Comparison of ENCODE assay signal across 9 cellular contexts in the genomic region with DNA sequence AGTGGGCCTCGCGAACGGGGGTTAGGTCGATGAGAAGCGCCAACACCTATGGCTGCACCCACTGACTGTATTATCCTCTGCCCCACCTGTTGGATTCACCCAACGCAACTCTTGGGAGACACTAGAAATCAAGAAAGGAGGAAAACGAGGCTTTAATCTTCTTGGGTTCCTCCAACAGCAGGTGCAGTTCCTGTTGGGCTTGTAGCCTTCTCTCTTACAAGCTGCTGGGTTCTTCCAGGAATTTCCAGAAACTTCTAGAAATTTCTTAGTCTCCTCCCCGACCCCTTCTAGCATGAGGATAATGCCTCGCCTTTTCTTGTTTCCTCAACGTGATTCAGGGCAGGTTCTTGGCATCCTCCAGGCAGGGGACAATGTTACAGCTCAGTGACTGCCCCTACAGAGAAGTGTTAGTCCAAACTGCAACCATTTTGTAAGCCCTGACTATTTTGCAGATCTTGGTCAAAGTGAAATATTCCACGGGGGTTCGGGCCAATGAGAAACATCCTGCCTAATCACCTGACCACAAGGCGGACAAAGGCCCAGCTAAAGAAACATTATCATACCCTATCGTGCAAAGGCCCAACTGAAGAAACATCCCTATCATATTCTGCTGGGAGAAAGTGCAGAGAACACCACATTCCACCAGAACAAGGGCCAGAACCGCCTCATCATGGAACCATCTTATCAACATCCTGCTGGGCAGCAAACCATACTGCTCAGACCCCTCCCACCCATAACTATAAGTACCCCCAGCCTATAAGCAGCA. TPM values are rescaled to one million over a fixed set of nuclear protein-coding genes. Genes with fewer than 3 reads are reported as not detected.
DNase-seq lines count a peak whose midpoint lies in the region; ATAC-seq and TF ChIP-seq lines count a peak whose summit lies in the region.
"Had no signal": no experiment of that assay in that cellular context is flagged by ENCODE, and none has a peak within 500 bp of the region (broad histone marks: within the 10 kb centered on the region; RNA-seq: fewer than 3 reads in every experiment).

No MANE protein-coding gene starts in this region.

- H3K27me3 ChIP-seq in lung (ENCODE audit: control insufficient read depth, insufficient read depth) (no peaks in the 10 kb centered on the region), testis (no peaks in the 10 kb centered on the region)

- peak overlapping the region; percentile 21 to 40 for H3K27ac ChIP-seq in lung (ENCODE audit: low read depth in 1 of 2, low read length in 1 of 2)
- H3K27ac ChIP-seq in testis = peak overlapping the region; percentile 81 to 82

- peak; percentile 48 for DNase-seq in NCI-H2227 (lab: John Stamatoyannopoulos, UW; ENCODE audit: unreplicated experiment)
- peak; percentile 19 for DNase-seq in cerebellar cortex (ENCODE audit: low spot score)
- no peak for DNase-seq in lung (ENCODE audit: low spot score)
- DNase-seq in testis = no peak
- DNase-seq in stimulated activated CD8-positive, alpha-beta memory T cell treated with anti-CD3 and anti-CD28 coated beads, Interleukin-4, amount 100 ng/mL, for 48 hours = no peak
- no peak for DNase-seq in KBM-7

- in situ Hi-C loops in KBM-7 (cut with MboI; ENCODE audit: low pct_unique_long_range_greater_than_20kb, low sequenced_read_pairs) = no loop called here

- ATAC-seq in lung (ENCODE audit: insufficient read depth, low FRiP score) = no peak
- ATAC-seq in HG02798 (IDR thresholded peaks at IDR 0.05; ENCODE audit: poor library complexity, unreplicated experiment) = no peak
- ATAC-seq in GM19452 (IDR thresholded peaks at IDR 0.05; ENCODE audit: unreplicated experiment) = no peak

- H3K4me1 ChIP-seq in lung (ENCODE audit: control insufficient read depth in 2 of 2, insufficient read depth in 2 of 2, low read length in 2 of 2) (peaks cover 0 to 7% of the 10 kb centered on the region in 2 donors), testis (peaks cover 15% of the 10 kb centered on the region)

- H3K36me3 ChIP-seq in lung (ENCODE audit: control insufficient read depth in 2 of 2, insufficient read depth in 2 of 2, low read length in 2 of 2) = no peaks in the 10 kb centered on the region
- H3K36me3 ChIP-seq in testis (ENCODE audit: low read depth, missing control alignments) = no peaks in the 10 kb centered on the region

- H3K4me3 ChIP-seq in lung (no peak overlapping the region), testis (peak overlapping the region; percentile 57 to 68)

- H3K9me3 ChIP-seq in lung (ENCODE audit: control insufficient read depth in 2 of 2, insufficient read depth in 1 of 2, low read length in 1 of 2) (no peaks in the 10 kb centered on the region), testis (no peaks in the 10 kb centered on the region)

- intact Hi-C loops in testis (cut with DNase I; ENCODE audit: low total_unique reads) = no loop called here

- 44 to 53% methylated on average over 15 of the region's 15 CpGs for WGBS in lung, 2 donors
- WGBS in testis, 2 donors = 24 to 31% methylated on average over 15 of the region's 15 CpGs

- no peak for TF ChIP-seq POLR2A in testis (IDR thresholded peaks at IDR 0.05)

- TF ChIP-seq CTCF in lung (IDR thresholded peaks at IDR 0.05; ENCODE audit: control extremely low read depth, extremely low read depth) = no peak
- no peak for TF ChIP-seq CTCF in testis (IDR thresholded peaks at IDR 0.05)

RNA-seq across cellular contexts. Expression of a gene that starts 0.6 kb away (rescaled TPM):
- total RNA-seq in lung (10 to 100 TPM in 1 of 2 donors, 1 to 10 TPM in 1; 8.4 to 13.1 TPM), testis (10 to 100 TPM; 34.9 to 44.3 TPM)
- polyA plus RNA-seq in lung (1 to 10 TPM in 1 of 2 donors, under 1 TPM in 1; 0.37 to 2.3 TPM), testis (ENCODE audit: insufficient read depth, low read depth, low replicate concordance) (48.1 TPM)
- polyA plus RNA-seq: IgD-negative memory B cell had no signal

RNA-seq across cellular contexts. Expression of a gene that starts 23.7 kb away (rescaled TPM):
- total RNA-seq in lung = 1 to 10 TPM; 1.8 to 4.1 TPM
- polyA plus RNA-seq in lung = under 1 TPM; 0.48 to 0.59 TPM
- total RNA-seq in testis = 1 to 10 TPM; 3.1 TPM
- 1.6 TPM for polyA plus RNA-seq in testis (ENCODE audit: insufficient read depth, low read depth, low replicate concordance)
- polyA plus RNA-seq: IgD-negative memory B cell had no signal

RNA-seq across cellular contexts. Expression of a gene that starts 43.2 kb away (rescaled TPM):
- total RNA-seq in lung = 1 to 10 TPM in 1 of 2 donors, under 1 TPM in 1; 0.77 to 1.2 TPM
- polyA plus RNA-seq in lung = under 1 TPM; 0.04 to 0.17 TPM
- 1 to 10 TPM; 1.4 to 1.9 TPM for total RNA-seq in testis
- 1.2 TPM for polyA plus RNA-seq in testis (ENCODE audit: insufficient read depth, low read depth, low replicate concordance)
- polyA plus RNA-seq: IgD-negative memory B cell had no signal

RNA-seq across cellular contexts. Expression of a gene that starts 58.6 kb away (rescaled TPM):
- total RNA-seq in lung = 10 to 100 TPM; 19.7 to 45.7 TPM
- 1 to 10 TPM; 3.9 to 6.2 TPM for polyA plus RNA-seq in lung
- total RNA-seq in testis = 10 to 100 TPM; 23.3 to 33.8 TPM
- 20.1 TPM for polyA plus RNA-seq in testis (ENCODE audit: insufficient read depth, low read depth, low replicate concordance)
- polyA plus RNA-seq: IgD-negative memory B cell had no signal

Comparison
In these comparisons a context has a peak if more than half of its experiments do, and no peak if none do; other contexts are left out.
1. DNase-seq: peak in NCI-H2227 (single experiment) and cerebellar cortex (single experiment); none in lung (single experiment), testis (single experiment), stimulated activated CD8-positive, alpha-beta memory T cell treated with anti-CD3 and anti-CD28 coated beads, Interleukin-4, amount 100 ng/mL, for 48 hours (single experiment) and KBM-7 (single experiment).